Comparison of ENCODE assay signal across 12 cellular contexts in the genomic region with DNA sequence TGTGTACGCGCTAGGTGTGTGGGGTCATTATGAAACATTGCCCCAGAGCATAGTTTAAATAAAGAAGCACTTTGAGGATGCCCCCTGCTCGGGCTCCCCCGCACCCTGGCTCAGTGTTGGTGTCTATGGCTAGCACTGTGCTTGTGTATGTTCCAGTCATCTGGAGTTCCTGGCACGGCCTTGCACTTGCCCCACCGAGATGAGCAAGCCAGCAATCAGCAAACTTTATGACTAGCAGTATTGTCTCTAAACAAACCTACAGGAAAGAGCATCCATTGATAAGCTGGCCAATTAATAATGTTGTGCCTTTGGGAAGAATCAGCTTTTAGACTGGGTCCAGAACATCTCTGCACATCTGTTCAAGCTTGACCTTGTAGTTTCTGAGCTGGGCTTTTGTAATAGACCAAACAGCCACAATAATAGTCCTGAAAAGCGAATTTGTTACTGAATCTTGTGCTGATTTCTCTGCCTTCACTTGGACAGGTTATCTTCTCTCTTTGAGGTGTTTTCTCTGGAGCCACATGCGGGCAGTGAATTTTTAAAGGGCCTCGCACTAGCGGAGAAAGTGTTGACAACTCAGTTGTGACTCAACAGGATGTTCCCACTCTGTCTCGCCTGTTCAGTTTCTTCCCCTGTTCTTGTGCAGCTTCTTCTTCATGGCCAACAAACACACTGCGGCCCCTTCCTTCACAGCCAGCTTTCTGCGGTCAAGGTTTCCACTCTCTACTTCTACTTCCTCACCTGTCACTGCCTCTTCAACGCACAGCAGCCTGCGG. TPM values are rescaled to one million over a fixed set of nuclear protein-coding genes. Genes with fewer than 3 reads are reported as not detected.
DNase-seq lines count a peak whose midpoint lies in the region; ATAC-seq and TF ChIP-seq lines count a peak whose summit lies in the region.
"Had no signal": no experiment of that assay in that cellular context is flagged by ENCODE, and none has a peak within 500 bp of the region (broad histone marks: within the 10 kb centered on the region; RNA-seq: fewer than 3 reads in every experiment).

No MANE protein-coding gene starts in this region.

- intact Hi-C loops in heart right ventricle (cut with DNase I): loop anchor here in 2 of 10 donors (10.0 kb wide), 2 partner anchors 50 to 70 kb away; no protein-coding TSS in a partner anchor

- H3K4me1 Mint-ChIP-seq in WTC11: peaks cover 24% of the 10 kb centered on the region
- H3K4me1 Mint-ChIP-seq: central memory CD8-positive, alpha-beta T cell had no signal

- POLR2A ChIA-PET in AG04449 (lab: Yijun Ruan, JAX) (no interaction called here), WTC11 (lab: Charles Lee) (no interaction called here)

- H3K27ac ChIP-seq in heart right ventricle: peak overlapping the region in 9 of 10 donors; percentile 13 to 86 (median 82)
- H3K27ac ChIP-seq: ovary had no signal

- ATAC-seq in WTC11 (no peak), heart right ventricle (peak in 3 of 8 donors; percentile 4 to 15 (median 10)), GM18498 (IDR thresholded peaks at IDR 0.05; ENCODE audit: unreplicated experiment) (no peak), esophagus mucosa (no peak), HG03520 (IDR thresholded peaks at IDR 0.05; ENCODE audit: unreplicated experiment) (no peak)

- no peaks in the 10 kb centered on the region; the same call in 1 of the 2 replicates for H3K36me3 Mint-ChIP-seq in WTC11
- H3K36me3 Mint-ChIP-seq: CD14-positive monocyte had no signal

- H3K4me3 Mint-ChIP-seq in WTC11: peak overlapping the region; percentile 81
- H3K4me3 Mint-ChIP-seq: central memory CD8-positive, alpha-beta T cell had no signal

- TF ChIP-seq CTCF in AG04449 (IDR thresholded peaks at IDR 0.05; ENCODE audit: insufficient read depth, low read length, missing control alignments): no peak
- no peak for TF ChIP-seq CTCF in WTC11 (IDR thresholded peaks at IDR 0.05)
- TF ChIP-seq CTCF in heart right ventricle (IDR thresholded peaks at IDR 0.05): no peak

- CTCF ChIA-PET in AG04449 (lab: Yijun Ruan, JAX) (no interaction called here), WTC11 (lab: Charles Lee) (no interaction called here)

- peak overlapping the region; percentile 60; the same call in 1 of the 2 replicates for H3K27ac Mint-ChIP-seq in WTC11
- H3K27ac Mint-ChIP-seq: CD14-positive monocyte had no signal

- H3K9me3 Mint-ChIP-seq in WTC11: no peaks in the 10 kb centered on the region
- H3K9me3 Mint-ChIP-seq: central memory CD8-positive, alpha-beta T cell had no signal

- peaks cover 6% of the 10 kb centered on the region; the same call in 1 of the 2 replicates for H3K27me3 Mint-ChIP-seq in WTC11 (ENCODE audit: low read depth)

- H3K4me1 ChIP-seq in heart right ventricle: no peaks in the 10 kb centered on the region

- DNase-seq in AG04449 (ENCODE audit: low read depth, low spot score) (no peak), WTC11 (ENCODE audit: low spot score) (no peak), heart right ventricle (no peak), nucleus accumbens (lab: John Stamatoyannopoulos, UW) (peak in 52 of 56 donors; percentile 1 to 81 (median 58)), NOMO-1 (lab: John Stamatoyannopoulos, UW; ENCODE audit: unreplicated experiment in 2 of 2) (no peak)
- DNase-seq: NCI-H2171 treated with DMSO at 0.1 percent for 48 hours had no signal

- no peaks in the 10 kb centered on the region for H3K36me3 ChIP-seq in heart right ventricle
- H3K36me3 ChIP-seq: ovary had no signal

- no peaks in the 10 kb centered on the region for H3K9me3 ChIP-seq in heart right ventricle
- H3K9me3 ChIP-seq: ovary had no signal

- peaks cover 0 to 64% (median 0%) of the 10 kb centered on the region in 7 donors for H3K27me3 ChIP-seq in heart right ventricle
- H3K27me3 ChIP-seq: ovary had no signal

- 70% methylated on average over 15 of the region's 15 CpGs for WGBS in heart right ventricle, 2 donors

- peak overlapping the region; percentile 65 for H3K4me3 ChIP-seq in AG04449 (ENCODE audit: low read depth, low read length)
- peak overlapping the region in 8 of 10 donors; percentile 56 to 72 (median 65) for H3K4me3 ChIP-seq in heart right ventricle

TF ChIP-seq in WTC11, 78 proteins besides CTCF, POLR2A, EP300 and RAD21:
- TF ChIP-seq, protein P1, sequence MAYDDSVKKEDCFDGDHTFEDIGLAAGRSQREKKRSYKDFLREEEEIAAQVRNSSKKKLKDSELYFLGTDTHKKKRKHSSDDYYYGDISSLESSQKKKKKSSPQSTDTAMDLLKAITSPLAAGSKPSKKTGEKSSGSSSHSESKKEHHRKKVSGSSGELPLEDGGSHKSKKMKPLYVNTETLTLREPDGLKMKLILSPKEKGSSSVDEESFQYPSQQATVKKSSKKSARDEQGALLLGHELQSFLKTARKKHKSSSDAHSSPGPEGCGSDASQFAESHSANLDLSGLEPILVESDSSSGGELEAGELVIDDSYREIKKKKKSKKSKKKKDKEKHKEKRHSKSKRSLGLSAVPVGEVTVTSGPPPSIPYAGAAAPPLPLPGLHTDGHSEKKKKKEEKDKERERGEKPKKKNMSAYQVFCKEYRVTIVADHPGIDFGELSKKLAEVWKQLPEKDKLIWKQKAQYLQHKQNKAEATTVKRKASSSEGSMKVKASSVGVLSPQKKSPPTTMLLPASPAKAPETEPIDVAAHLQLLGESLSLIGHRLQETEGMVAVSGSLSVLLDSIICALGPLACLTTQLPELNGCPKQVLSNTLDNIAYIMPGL (CRISPR knock-in tag; IDR thresholded peaks at IDR 0.05): no peak
- TF ChIP-seq GRHL2 (CRISPR knock-in tag; IDR thresholded peaks at IDR 0.05; ENCODE audit: insufficient replicate concordance, severe bottlenecking): no peak
- TF ChIP-seq NR2C2 (CRISPR knock-in tag; IDR thresholded peaks at IDR 0.05): no peak
- TF ChIP-seq, protein P2, sequence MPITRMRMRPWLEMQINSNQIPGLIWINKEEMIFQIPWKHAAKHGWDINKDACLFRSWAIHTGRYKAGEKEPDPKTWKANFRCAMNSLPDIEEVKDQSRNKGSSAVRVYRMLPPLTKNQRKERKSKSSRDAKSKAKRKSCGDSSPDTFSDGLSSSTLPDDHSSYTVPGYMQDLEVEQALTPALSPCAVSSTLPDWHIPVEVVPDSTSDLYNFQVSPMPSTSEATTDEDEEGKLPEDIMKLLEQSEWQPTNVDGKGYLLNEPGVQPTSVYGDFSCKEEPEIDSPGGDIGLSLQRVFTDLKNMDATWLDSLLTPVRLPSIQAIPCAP (CRISPR knock-in tag; IDR thresholded peaks at IDR 0.05): no peak
- TF ChIP-seq E2F4 (CRISPR knock-in tag; IDR thresholded peaks at IDR 0.05; ENCODE audit: borderline replicate concordance, low read depth): no peak
- no peak for TF ChIP-seq IRF2 (CRISPR knock-in tag; IDR thresholded peaks at IDR 0.05; ENCODE audit: borderline replicate concordance, low read depth)
- no peak for TF ChIP-seq TP53 (CRISPR knock-in tag; IDR thresholded peaks at IDR 0.05)
- no peak for TF ChIP-seq ATF1 (CRISPR knock-in tag; IDR thresholded peaks at IDR 0.05)
- TF ChIP-seq, protein P3, sequence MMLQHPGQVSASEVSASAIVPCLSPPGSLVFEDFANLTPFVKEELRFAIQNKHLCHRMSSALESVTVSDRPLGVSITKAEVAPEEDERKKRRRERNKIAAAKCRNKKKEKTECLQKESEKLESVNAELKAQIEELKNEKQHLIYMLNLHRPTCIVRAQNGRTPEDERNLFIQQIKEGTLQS (CRISPR knock-in tag; conservative IDR thresholded peaks at IDR 0.05): no peak
- TF ChIP-seq ZNF423 (CRISPR knock-in tag; IDR thresholded peaks at IDR 0.05): no peak
- no peak for TF ChIP-seq CREB1 (CRISPR knock-in tag; IDR thresholded peaks at IDR 0.05)
- no peak for TF ChIP-seq OVOL2 (CRISPR knock-in tag; IDR thresholded peaks at IDR 0.05; ENCODE audit: borderline replicate concordance)
- TF ChIP-seq, protein P4, sequence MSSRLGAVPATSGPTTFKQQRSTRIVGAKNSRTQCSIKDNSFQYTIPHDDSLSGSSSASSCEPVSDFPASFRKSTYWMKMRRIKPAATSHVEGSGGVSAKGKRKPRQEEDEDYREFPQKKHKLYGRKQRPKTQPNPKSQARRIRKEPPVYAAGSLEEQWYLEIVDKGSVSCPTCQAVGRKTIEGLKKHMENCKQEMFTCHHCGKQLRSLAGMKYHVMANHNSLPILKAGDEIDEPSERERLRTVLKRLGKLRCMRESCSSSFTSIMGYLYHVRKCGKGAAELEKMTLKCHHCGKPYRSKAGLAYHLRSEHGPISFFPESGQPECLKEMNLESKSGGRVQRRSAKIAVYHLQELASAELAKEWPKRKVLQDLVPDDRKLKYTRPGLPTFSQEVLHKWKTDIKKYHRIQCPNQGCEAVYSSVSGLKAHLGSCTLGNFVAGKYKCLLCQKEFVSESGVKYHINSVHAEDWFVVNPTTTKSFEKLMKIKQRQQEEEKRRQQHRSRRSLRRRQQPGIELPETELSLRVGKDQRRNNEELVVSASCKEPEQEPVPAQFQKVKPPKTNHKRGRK (CRISPR knock-in tag; IDR thresholded peaks at IDR 0.05; ENCODE audit: borderline replicate concordance): no peak

RNA-seq across cellular contexts. Expression of gene SHROOM4, which starts 0.9 kb away (rescaled TPM):
- total RNA-seq in WTC11 (2021) (3.4 to 7.1 TPM (median 3.5 TPM) in 3 replicates), heart right ventricle (10 to 100 TPM in 6 of 10 donors, 1 to 10 TPM in 4; 7.9 to 15.9 (median 11.0) TPM), esophagus mucosa (1.7 TPM)
- polyA plus RNA-seq in heart right ventricle: 10 to 100 TPM in 1 of 2 donors, 1 to 10 TPM in 1; 3.6 to 17.9 TPM
- polyA plus RNA-seq: CD14-positive monocyte had no signal

Comparison
In these comparisons a context has a peak if more than half of its experiments do, and no peak if none do; other contexts are left out.
1. DNase-seq: peak in nucleus accumbens (52 of 56); none in AG04449 (single experiment), WTC11 (single experiment), heart right ventricle (0 of 2) and NOMO-1 (0 of 2).